ENCODE assay signal across 8 cellular contexts in the genomic region with DNA sequence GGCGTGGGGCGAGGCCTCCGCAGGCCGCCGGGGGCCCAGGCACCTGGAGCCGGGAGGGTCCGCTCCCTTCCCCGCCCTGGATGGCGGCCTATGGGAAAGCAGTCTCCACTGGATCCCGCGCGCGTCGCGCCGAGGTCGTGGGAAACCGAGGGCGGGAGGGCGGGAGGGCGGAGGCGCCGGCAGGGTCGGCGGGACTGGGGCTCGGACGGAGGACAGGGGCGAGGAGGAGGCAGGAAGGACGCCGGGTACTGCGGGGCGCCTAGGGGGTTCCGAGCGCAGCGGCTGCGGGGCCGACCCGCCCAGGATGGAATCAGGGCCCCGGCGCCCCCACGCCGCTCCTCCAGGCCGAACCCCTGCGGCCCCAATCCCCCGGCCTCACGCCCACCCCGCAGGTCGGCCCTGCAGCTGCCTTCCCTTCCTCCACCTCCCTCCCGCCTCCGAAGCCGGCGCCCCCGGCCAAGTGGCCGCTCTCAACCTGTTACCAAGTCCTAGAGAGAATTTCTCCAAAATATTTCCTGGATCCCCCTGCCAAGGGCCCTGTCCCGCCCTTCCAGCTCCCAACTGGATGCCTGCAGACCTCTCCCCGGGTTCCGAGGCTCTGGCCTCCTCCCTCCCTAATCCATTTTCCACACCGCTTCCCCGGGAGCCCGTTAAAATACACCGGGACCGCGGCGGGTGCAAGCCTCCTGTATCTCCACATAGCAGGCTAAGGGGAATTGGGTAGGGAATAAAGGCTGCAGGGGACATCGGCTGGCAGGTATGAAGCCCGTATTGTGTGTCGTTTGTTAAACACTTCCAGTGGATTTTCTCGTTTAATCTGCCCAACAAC.
DNase-seq lines count a peak whose midpoint lies in the region; ATAC-seq and TF ChIP-seq lines count a peak whose summit lies in the region.

No MANE protein-coding gene starts in this region.

- H3K4me1 Mint-ChIP-seq in activated CD4-positive, alpha-beta T cell treated with anti-CD3 and anti-CD28 coated beads, Interleukin-2, amount 10 ng/mL, durations not matched to agents 7 days and 5 days, result peaks cover 56% of the 10 kb centered on the region

- POLR2A ChIA-PET in activated CD4-positive, alpha-beta T cell treated with anti-CD3 and anti-CD28 coated beads, Interleukin-2, amount 10 ng/mL, durations not matched to agents 7 days and 5 days (lab: Charles Lee), result no interaction called here

- peak overlapping the region; percentile 98 for H3K4me2 ChIP-seq in smooth muscle cell

- H3K27ac Mint-ChIP-seq in activated CD4-positive, alpha-beta T cell treated with anti-CD3 and anti-CD28 coated beads, Interleukin-2, amount 10 ng/mL, durations not matched to agents 7 days and 5 days, result peak overlapping the region; percentile 77

- H3K9me3 ChIP-seq in smooth muscle cell (replicated peaks; ENCODE audit: low read depth), result no peaks in the 10 kb centered on the region

- CTCF ChIA-PET in activated CD4-positive, alpha-beta T cell treated with anti-CD3 and anti-CD28 coated beads, Interleukin-2, amount 10 ng/mL, durations not matched to agents 7 days and 5 days (lab: Charles Lee), result interaction anchor here (1.1 kb wide), 1 partner anchor 507 kb away, joined by 4 read pairs; no protein-coding TSS in a partner anchor

- peaks cover 50% of the 10 kb centered on the region for H3K27me3 Mint-ChIP-seq in activated CD4-positive, alpha-beta T cell treated with anti-CD3 and anti-CD28 coated beads, Interleukin-2, amount 10 ng/mL, durations not matched to agents 7 days and 5 days

- H3K9ac ChIP-seq in smooth muscle cell (ENCODE audit: low read depth), result no peak overlapping the region

- H3F3A ChIP-seq in smooth muscle cell (ENCODE audit: low read depth), result peaks cover 10% of the 10 kb centered on the region

- no peak overlapping the region for H3K27ac ChIP-seq in smooth muscle cell (ENCODE audit: low read depth)

- no peaks in the 10 kb centered on the region for H4K20me1 ChIP-seq in smooth muscle cell (ENCODE audit: low read depth)

- peaks cover 13% of the 10 kb centered on the region for H3K4me1 ChIP-seq in smooth muscle cell (ENCODE audit: low read depth)

- H3K4me3 Mint-ChIP-seq in activated CD4-positive, alpha-beta T cell treated with anti-CD3 and anti-CD28 coated beads, Interleukin-2, amount 10 ng/mL, durations not matched to agents 7 days and 5 days, result peak overlapping the region; percentile 68

- no peaks in the 10 kb centered on the region for H3K9me3 Mint-ChIP-seq in activated CD4-positive, alpha-beta T cell treated with anti-CD3 and anti-CD28 coated beads, Interleukin-2, amount 10 ng/mL, durations not matched to agents 7 days and 5 days

- H3K4me3 ChIP-seq in astrocyte of the spinal cord (ENCODE audit: low read depth, low read length) (peak overlapping the region; percentile 45), smooth muscle cell (peak overlapping the region; percentile 64)

- no peak overlapping the region for H2AFZ ChIP-seq in smooth muscle cell (ENCODE audit: low read depth)

- ATAC-seq in GM21529 (IDR thresholded peaks at IDR 0.05; ENCODE audit: unreplicated experiment), result no peak

- peaks cover 77% of the 10 kb centered on the region for H3K27me3 ChIP-seq in smooth muscle cell (ENCODE audit: low read depth)

- WGBS in smooth muscle cell (ENCODE audit: low lambda C conversion rate), result 2% methylated on average over 25 of the region's 68 CpGs

- H3K36me3 Mint-ChIP-seq in activated CD4-positive, alpha-beta T cell treated with anti-CD3 and anti-CD28 coated beads, Interleukin-2, amount 10 ng/mL, durations not matched to agents 7 days and 5 days (ENCODE audit: low read depth), result peaks cover 16% of the 10 kb centered on the region

- H3K79me2 ChIP-seq in smooth muscle cell (ENCODE audit: low read depth), result no peaks in the 10 kb centered on the region

- TF ChIP-seq CTCF in astrocyte of the spinal cord (IDR thresholded peaks at IDR 0.05; ENCODE audit: low read depth, low read length) (no peak), smooth muscle cell (IDR thresholded peaks at IDR 0.05; ENCODE audit: borderline replicate concordance, insufficient read depth, poor library complexity, severe bottlenecking) (no peak)

- in situ Hi-C loops in astrocyte of the spinal cord (cut with HindIII; ENCODE audit: low sequenced_read_pairs), result no loop called here

- DNase-seq in activated CD4-positive, alpha-beta T cell treated with anti-CD3 and anti-CD28 coated beads, Interleukin-2, amount 10 ng/mL, durations not matched to agents 7 days and 5 days, result no peak
- no peak for DNase-seq in activated CD4-positive, alpha-beta T cell treated with anti-CD3 and anti-CD28 coated beads, Interleukin-2, amount 50 U/mL, for 4 hours
- no peak for DNase-seq in astrocyte of the spinal cord (ENCODE audit: low read depth, low spot score)
- DNase-seq in iPS-NIHi7 (ENCODE audit: extremely low spot score), result peak; percentile 38
- DNase-seq in smooth muscle cell (lab: John Stamatoyannopoulos, UW; ENCODE audit: unreplicated experiment), result no peak
- DNase-seq in GDM1 (lab: John Stamatoyannopoulos, UW), result no peak
- no peak for DNase-seq in A172 (ENCODE audit: low spot score)

- no peaks in the 10 kb centered on the region for H3K36me3 ChIP-seq in smooth muscle cell (ENCODE audit: low read depth)
